In genomic region chr10:127320176-127320575, GRCh38 we compare ENCODE assay signal across 24 cellular contexts.
"Had no signal": no experiment of that assay in that cellular context is flagged by ENCODE, and none has a peak within 500 bp of the region (broad histone marks: within the 10 kb centered on the region; RNA-seq: fewer than 3 reads in every experiment).

No MANE protein-coding gene starts in this region.

- H3K4me1 Mint-ChIP-seq: activated CD4-positive, alpha-beta T cell treated with anti-CD3 and anti-CD28 coated beads, Interleukin-2, amount 10 ng/mL, durations not matched to agents 7 days and 5 days; activated naive CD4-positive, alpha-beta T cell treated with anti-CD3 and anti-CD28 coated beads, Interleukin-2, amount 10 ng/mL, durations not matched to agents 7 days and 5 days; activated naive CD8-positive, alpha-beta T cell treated with anti-CD3 and anti-CD28 coated beads for 36 hours had no signal

- H3K27me3 ChIP-seq: brain microvascular endothelial cell had no signal

- ATAC-seq: activated T-cell treated with anti-CD3 and anti-CD28 coated beads, Interleukin-2, amount 50 U/mL, for 72 hours had no signal

- H3K36me3 ChIP-seq: brain microvascular endothelial cell had no signal

- H3K27me3 Mint-ChIP-seq: activated CD4-positive, alpha-beta memory T cell treated with anti-CD3 and anti-CD28 coated beads for 36 hours; activated naive CD8-positive, alpha-beta T cell treated with anti-CD3 and anti-CD28 coated beads for 36 hours had no signal

- H3K27ac ChIP-seq: brain microvascular endothelial cell, VCaP had no signal

- H3K9me3 Mint-ChIP-seq: activated CD4-positive, alpha-beta memory T cell treated with anti-CD3 and anti-CD28 coated beads for 36 hours; activated CD4-positive, alpha-beta T cell treated with anti-CD3 and anti-CD28 coated beads, Interleukin-2, amount 10 ng/mL, durations not matched to agents 7 days and 5 days; activated naive CD4-positive, alpha-beta T cell treated with anti-CD3 and anti-CD28 coated beads, Interleukin-2, amount 10 ng/mL, durations not matched to agents 7 days and 5 days; activated naive CD8-positive, alpha-beta T cell treated with anti-CD3 and anti-CD28 coated beads for 36 hours; activated T-cell treated with anti-CD3 and anti-CD28 coated beads, Interleukin-2, amount 50 U/mL, for 72 hours; activated T-helper 2 cell treated with anti-CD3 and anti-CD28 coated beads, Interferon-gamma antibody, Interleukin-2, Interleukin-4, amounts not matched to agents 10 μg/mL and 5 μg/mL and 100 μg/mL, durations not matched to agents 14 hours and 24 hours and 36 hours had no signal

- H3K4me3 Mint-ChIP-seq: activated CD4-positive, alpha-beta memory T cell treated with anti-CD3 and anti-CD28 coated beads for 36 hours; activated CD4-positive, alpha-beta T cell treated with anti-CD3 and anti-CD28 coated beads, Interleukin-2, amount 10 ng/mL, durations not matched to agents 7 days and 5 days; activated naive CD4-positive, alpha-beta T cell treated with anti-CD3 and anti-CD28 coated beads, Interleukin-2, amount 10 ng/mL, durations not matched to agents 7 days and 5 days; activated naive CD8-positive, alpha-beta T cell treated with anti-CD3 and anti-CD28 coated beads for 36 hours; activated T-cell treated with anti-CD3 and anti-CD28 coated beads, Interleukin-2, amount 50 U/mL, for 72 hours had no signal

- H3K36me3 Mint-ChIP-seq: activated CD4-positive, alpha-beta memory T cell treated with anti-CD3 and anti-CD28 coated beads for 36 hours; activated naive CD4-positive, alpha-beta T cell treated with anti-CD3 and anti-CD28 coated beads, Interleukin-2, amount 10 ng/mL, durations not matched to agents 7 days and 5 days; activated naive CD8-positive, alpha-beta T cell treated with anti-CD3 and anti-CD28 coated beads for 36 hours had no signal

- DNase-seq: activated CD4-positive, alpha-beta memory T cell treated with anti-CD3 and anti-CD28 coated beads for 36 hours; activated CD4-positive, alpha-beta T cell treated with anti-CD3 and anti-CD28 coated beads, Interleukin-2, amount 10 ng/mL, durations not matched to agents 7 days and 5 days; activated CD4-positive, CD25-positive, alpha-beta regulatory T cell; activated CD8-positive, alpha-beta memory T cell treated with anti-CD3 and anti-CD28 coated beads for 24 hours; activated gamma-delta T cell treated with Interleukin-2 at 50 U/mL for 16 hours; activated naive CD4-positive, alpha-beta T cell treated with anti-CD3 and anti-CD28 coated beads, Interleukin-2, amount 10 ng/mL, durations not matched to agents 7 days and 5 days; activated naive CD8-positive, alpha-beta T cell treated with anti-CD3 and anti-CD28 coated beads for 36 hours; activated T-cell treated with anti-CD3 and anti-CD28 coated beads, Interleukin-2, amount 50 U/mL, for 72 hours; brain microvascular endothelial cell; cerebellar nuclear complex; Kasumi-1; MV-4-11; NCI-H1105; NCI-H1436; NCI-H1694 treated with DMSO at 0.1 percent for 48 hours; NCI-H2029 treated with DMSO at 0.1 percent for 48 hours; NCI-H345; NCI-H510A; NCI-H526 treated with DMSO at 0.1 percent for 48 hours; NCI-H82; SIG-M5; T-helper 1 cell had no signal

- H3K27ac Mint-ChIP-seq: activated CD4-positive, alpha-beta memory T cell treated with anti-CD3 and anti-CD28 coated beads for 36 hours; activated CD4-positive, alpha-beta T cell treated with anti-CD3 and anti-CD28 coated beads, Interleukin-2, amount 10 ng/mL, durations not matched to agents 7 days and 5 days; activated naive CD4-positive, alpha-beta T cell treated with anti-CD3 and anti-CD28 coated beads, Interleukin-2, amount 10 ng/mL, durations not matched to agents 7 days and 5 days; activated naive CD8-positive, alpha-beta T cell treated with anti-CD3 and anti-CD28 coated beads for 36 hours; activated T-cell treated with anti-CD3 and anti-CD28 coated beads, Interleukin-2, amount 50 U/mL, for 72 hours; activated T-helper 2 cell treated with anti-CD3 and anti-CD28 coated beads, Interferon-gamma antibody, Interleukin-2, Interleukin-4, amounts not matched to agents 10 μg/mL and 5 μg/mL and 100 μg/mL, durations not matched to agents 14 hours and 24 hours and 36 hours had no signal
